10 cellular contexts compared by ENCODE assay signal in genomic region chr2:231720971-231721640, GRCh38.
DNase-seq lines count a peak whose midpoint lies in the region; ATAC-seq and TF ChIP-seq lines count a peak whose summit lies in the region.
"Had no signal": no experiment of that assay in that cellular context is flagged by ENCODE, and none has a peak within 500 bp of the region (broad histone marks: within the 10 kb centered on the region; RNA-seq: fewer than 3 reads in every experiment).

No MANE protein-coding gene starts in this region.

- TF ChIP-seq CTCF in GM12872 (IDR thresholded peaks at IDR 0.05; ENCODE audit: insufficient read depth, low read depth, low read length), result peak; percentile 49; the same call in 2 of the 3 replicates

- ATAC-seq in GM19395 (IDR thresholded peaks at IDR 0.05; ENCODE audit: unreplicated experiment) (peak; percentile 88), HG03045 (IDR thresholded peaks at IDR 0.05; ENCODE audit: unreplicated experiment) (peak; percentile 69)

- peak; percentile 43 for DNase-seq in SIG-M5 (lab: John Stamatoyannopoulos, UW)
- DNase-seq in SW 1271 (lab: John Stamatoyannopoulos, UW), result no peak
- DNase-seq in iPS-NIHi7 (ENCODE audit: extremely low spot score), result no peak
- no peak for DNase-seq in NCI-H146 (lab: John Stamatoyannopoulos, UW)
- no peak for DNase-seq in HuH-7 (ENCODE audit: low spot score)
- DNase-seq: activated CD4-positive, alpha-beta T cell treated with anti-CD3 and anti-CD28 coated beads for 1 hour; NCI-H510A had no signal
